ENCODE assay signal across 16 cellular contexts in the genomic region with DNA sequence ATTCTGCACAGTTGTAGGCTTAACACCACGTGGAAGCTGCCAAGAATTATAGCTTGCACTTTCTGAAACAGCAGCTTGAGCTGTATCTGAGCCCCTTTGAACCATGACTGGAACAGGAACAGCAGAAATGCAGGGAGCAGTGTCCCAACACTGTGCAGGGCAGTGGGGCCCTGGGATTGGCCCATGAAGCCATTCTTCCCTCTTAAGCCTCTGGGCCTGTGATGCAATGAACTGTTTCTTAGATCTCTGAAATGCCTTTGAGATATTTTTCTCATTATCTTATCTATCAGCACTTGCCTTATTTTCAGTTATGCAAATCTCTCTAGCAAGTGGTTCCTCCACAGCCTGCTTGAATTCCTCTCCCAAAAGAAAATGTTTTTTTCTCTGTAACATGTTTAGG.
A peak's percentile ranks its signal among the peaks of the same experiment; 100 is the strongest.
DNase-seq lines count a peak whose midpoint lies in the region; ATAC-seq and TF ChIP-seq lines count a peak whose summit lies in the region.
"Had no signal": no experiment of that assay in that cellular context is flagged by ENCODE, and none has a peak within 500 bp of the region (broad histone marks: within the 10 kb centered on the region; RNA-seq: fewer than 3 reads in every experiment).

No MANE protein-coding gene starts in this region.

- no peaks in the 10 kb centered on the region for H3K9me3 ChIP-seq in SJCRH30 (replicated peaks)

- H3K4me1 ChIP-seq in SJCRH30: no peaks in the 10 kb centered on the region

- ATAC-seq in HG03565 (IDR thresholded peaks at IDR 0.05; ENCODE audit: unreplicated experiment) (no peak), HG03159 (IDR thresholded peaks at IDR 0.05; ENCODE audit: unreplicated experiment) (no peak)
- ATAC-seq: HepG2 had no signal

- no peak overlapping the region for H3K27ac ChIP-seq in SJCRH30
- H3K27ac ChIP-seq: GM23248 had no signal

- in situ Hi-C loops in GM13976 (cut with MboI; ENCODE audit: low sequenced_read_pairs, unreplicated experiment): no loop called here

- no peaks in the 10 kb centered on the region for H3K36me3 ChIP-seq in SJCRH30

- H3K27me3 ChIP-seq in SJCRH30: no peaks in the 10 kb centered on the region

- no peak for TF ChIP-seq CTCF in choroid plexus epithelial cell (conservative IDR thresholded peaks at IDR 0.05; ENCODE audit: low read depth, low read length)
- TF ChIP-seq CTCF in GM13976 (IDR thresholded peaks at IDR 0.05; ENCODE audit: borderline replicate concordance, control extremely low read depth, extremely low read depth, insufficient read depth, missing control alignments): no peak

- DNase-seq in EH (ENCODE audit: low read depth) (peak; percentile 35), NCI-H226 (peak; percentile 12), choroid plexus epithelial cell (ENCODE audit: low read depth) (peak; percentile 11), iris pigment epithelial cell (ENCODE audit: low read depth) (peak; percentile 42), SJCRH30 (no peak), GM13976 (ENCODE audit: low spot score) (no peak)
- DNase-seq: ACHN; C1 segment of cervical spinal cord; Calu3; CD4-positive, alpha-beta T cell; DMS79; EL; GM23248 had no signal

- H3K4me3 ChIP-seq in choroid plexus epithelial cell (ENCODE audit: low read depth, low read length) (no peak overlapping the region), SJCRH30 (no peak overlapping the region)
- H3K4me3 ChIP-seq: GM23248 had no signal

Comparison
In these comparisons a context has a peak if more than half of its experiments do, and no peak if none do; other contexts are left out.
1. DNase-seq: peak in EH (single experiment), NCI-H226 (single experiment), choroid plexus epithelial cell (single experiment) and iris pigment epithelial cell (single experiment); none in SJCRH30 (0 of 2) and GM13976 (single experiment).